In genomic region chr6:119299694-119300093, GRCh38 we compare ENCODE assay signal across 7 cellular contexts.
"Had no signal": no experiment of that assay in that cellular context is flagged by ENCODE, and none has a peak within 500 bp of the region (broad histone marks: within the 10 kb centered on the region; RNA-seq: fewer than 3 reads in every experiment).

No MANE protein-coding gene starts in this region.

- H2AFZ ChIP-seq: GM23248 had no signal

- H3K4me3 ChIP-seq: GM23248, HAP-1 had no signal

- H3K4me2 ChIP-seq: KMS-11 had no signal

- H3K9me3 ChIP-seq: HAP-1 had no signal

- H3K9ac ChIP-seq: GM23248, KMS-11 had no signal

- H3K27ac ChIP-seq: GM23248, KMS-11 had no signal

- FAIRE-seq: HTR-8/SVneo had no signal

- DNase-seq: GM23248, GOT3, H7, KBM-7 had no signal
